In genomic region chr9:18855636-18856035, GRCh38 we compare ENCODE assay signal across 31 cellular contexts.
DNase-seq lines count a peak whose midpoint lies in the region; ATAC-seq and TF ChIP-seq lines count a peak whose summit lies in the region.
"Had no signal": no experiment of that assay in that cellular context is flagged by ENCODE, and none has a peak within 500 bp of the region (broad histone marks: within the 10 kb centered on the region; RNA-seq: fewer than 3 reads in every experiment).

No MANE protein-coding gene starts in this region.

- intact Hi-C loops in right cardiac atrium (cut with DNase I) = loop anchor here in 1 of 4 donors (10.0 kb wide), 1 partner anchor 201 kb away; no protein-coding TSS in a partner anchor

- no peak for TF ChIP-seq EP300 in suprapubic skin (IDR thresholded peaks at IDR 0.05)

- no peaks in the 10 kb centered on the region for H3K36me3 ChIP-seq in suprapubic skin
- H3K36me3 ChIP-seq: esophagus squamous epithelium, gastrocnemius medialis, HAP-1, left lung had no signal

- H3K27ac ChIP-seq in right cardiac atrium (ENCODE audit: low read length) = no peak overlapping the region
- peak overlapping the region; percentile 15 for H3K27ac ChIP-seq in suprapubic skin
- H3K27ac ChIP-seq: 22Rv1, gastrocnemius medialis, left lung had no signal

- no peak for TF ChIP-seq POLR2A in suprapubic skin (IDR thresholded peaks at IDR 0.05)

- CTCF ChIA-PET in activated CD8-positive, alpha-beta memory T cell treated with anti-CD3 and anti-CD28 coated beads, Interleukin-2, amount 10 ng/mL, durations not matched to agents 7 days and 5 days (lab: Charles Lee) = no interaction called here

- DNase-seq in DMS153 treated with DMSO at 0.1 percent for 48 hours (lab: John Stamatoyannopoulos, UW; ENCODE audit: unreplicated experiment) (peak; percentile 8), DMS153 (lab: John Stamatoyannopoulos, UW) (no peak), astrocyte of the hippocampus (ENCODE audit: low read depth, low spot score) (peak; percentile 74), right cardiac atrium (peak in 2 of 3 donors; percentile 25 to 57), suprapubic skin (ENCODE audit: low spot score in 2 of 2) (no peak), hypothalamus (lab: John Stamatoyannopoulos, UW) (no peak), 8988T (no peak)
- DNase-seq in activated CD8-positive, alpha-beta memory T cell treated with anti-CD3 and anti-CD28 coated beads, Interleukin-2, amount 10 ng/mL, durations not matched to agents 7 days and 5 days = no peak
- DNase-seq: activated CD4-positive, alpha-beta T cell treated with anti-CD3 and anti-CD28 coated beads, Interleukin-2, amount 10 ng/mL, durations not matched to agents 7 days and 5 days; activated naive CD4-positive, alpha-beta T cell treated with anti-CD3 and anti-CD28 coated beads, Interleukin-2, amount 10 ng/mL, durations not matched to agents 7 days and 5 days; activated T-cell treated with anti-CD3 and anti-CD28 coated beads, Interleukin-2, amount 50 U/mL, for 72 hours; caudate nucleus; DND-41; esophagus squamous epithelium; gastrocnemius medialis; IMR-90; left lung; naive thymus-derived CD4-positive, alpha-beta T cell; NCI-H1105; NCI-H2029 treated with DMSO at 0.1 percent for 48 hours; NCI-H510A; NK-92 treated with Interleukin-12 subunit alpha and Interleukin-12 subunit beta, amount 100 ng/mL, for 24 hours; PC-3; SHP77; stimulated activated CD4-positive, alpha-beta T cell treated with anti-CD3 and anti-CD28 coated beads, Interleukin-4, amount 100 ng/mL, for 1 hour; T1000 had no signal

- no peak for TF ChIP-seq CTCF in suprapubic skin (IDR thresholded peaks at IDR 0.05)

- no peaks in the 10 kb centered on the region for H3K36me3 Mint-ChIP-seq in activated CD8-positive, alpha-beta memory T cell treated with anti-CD3 and anti-CD28 coated beads, Interleukin-2, amount 10 ng/mL, durations not matched to agents 7 days and 5 days
- H3K36me3 Mint-ChIP-seq: activated naive CD4-positive, alpha-beta T cell treated with anti-CD3 and anti-CD28 coated beads, Interleukin-2, amount 10 ng/mL, durations not matched to agents 7 days and 5 days; CD14-positive monocyte; naive thymus-derived CD4-positive, alpha-beta T cell; WTC11 had no signal

- WGBS in right cardiac atrium = 21% methylated on average over 2 of the region's 2 CpGs
- WGBS in suprapubic skin = 28% methylated on average over 2 of the region's 2 CpGs

- H3K9me3 ChIP-seq in right cardiac atrium (ENCODE audit: control insufficient read depth, low read length) (no peaks in the 10 kb centered on the region), suprapubic skin (no peaks in the 10 kb centered on the region)
- H3K9me3 ChIP-seq: esophagus squamous epithelium, gastrocnemius medialis, HAP-1, left lung had no signal

- no peaks in the 10 kb centered on the region for H3K9me3 Mint-ChIP-seq in activated CD8-positive, alpha-beta memory T cell treated with anti-CD3 and anti-CD28 coated beads, Interleukin-2, amount 10 ng/mL, durations not matched to agents 7 days and 5 days (ENCODE audit: low read depth)
- H3K9me3 Mint-ChIP-seq: activated CD4-positive, alpha-beta T cell treated with anti-CD3 and anti-CD28 coated beads, Interleukin-2, amount 10 ng/mL, durations not matched to agents 7 days and 5 days; activated naive CD4-positive, alpha-beta T cell treated with anti-CD3 and anti-CD28 coated beads, Interleukin-2, amount 10 ng/mL, durations not matched to agents 7 days and 5 days; activated T-cell treated with anti-CD3 and anti-CD28 coated beads, Interleukin-2, amount 50 U/mL, for 72 hours; dendritic cell treated with granulocyte-macrophage colony-stimulating factor and Interleukin-4, amounts not matched to agents 40 ng/mL and 50 ng/mL, for 4 days; naive thymus-derived CD4-positive, alpha-beta T cell had no signal

- peak; percentile 92 to 93 for ATAC-seq in right cardiac atrium
- ATAC-seq in activated CD8-positive, alpha-beta memory T cell treated with anti-CD3 and anti-CD28 coated beads, Interleukin-2, amount 10 ng/mL, durations not matched to agents 7 days and 5 days = no peak
- ATAC-seq: activated T-cell treated with anti-CD3 and anti-CD28 coated beads, Interleukin-2, amount 50 U/mL, for 72 hours; gastrocnemius medialis; left lung; naive thymus-derived CD4-positive, alpha-beta T cell; PC-3; WTC11 had no signal

- H3K4me3 ChIP-seq in right cardiac atrium (ENCODE audit: low read length) = no peak overlapping the region
- no peak overlapping the region for H3K4me3 ChIP-seq in suprapubic skin
- H3K4me3 ChIP-seq: esophagus squamous epithelium, gastrocnemius medialis, HAP-1, left lung had no signal

- H3K4me1 ChIP-seq in right cardiac atrium (ENCODE audit: control insufficient read depth, insufficient read depth, low read length) = no peaks in the 10 kb centered on the region
- H3K4me1 ChIP-seq in suprapubic skin = no peaks in the 10 kb centered on the region
- H3K4me1 ChIP-seq: gastrocnemius medialis, left lung had no signal

- H3K27me3 ChIP-seq in right cardiac atrium (ENCODE audit: control insufficient read depth, insufficient read depth) (no peaks in the 10 kb centered on the region), suprapubic skin (no peaks in the 10 kb centered on the region)
- H3K27me3 ChIP-seq: esophagus squamous epithelium, gastrocnemius medialis, left lung had no signal

- H3K4me1 Mint-ChIP-seq in activated CD8-positive, alpha-beta memory T cell treated with anti-CD3 and anti-CD28 coated beads, Interleukin-2, amount 10 ng/mL, durations not matched to agents 7 days and 5 days = no peaks in the 10 kb centered on the region
- H3K4me1 Mint-ChIP-seq: activated CD4-positive, alpha-beta T cell treated with anti-CD3 and anti-CD28 coated beads, Interleukin-2, amount 10 ng/mL, durations not matched to agents 7 days and 5 days; activated naive CD4-positive, alpha-beta T cell treated with anti-CD3 and anti-CD28 coated beads, Interleukin-2, amount 10 ng/mL, durations not matched to agents 7 days and 5 days; CD14-positive monocyte; naive thymus-derived CD4-positive, alpha-beta T cell; WTC11 had no signal

- H3K4me3 Mint-ChIP-seq in activated CD8-positive, alpha-beta memory T cell treated with anti-CD3 and anti-CD28 coated beads, Interleukin-2, amount 10 ng/mL, durations not matched to agents 7 days and 5 days = no peak overlapping the region
- H3K4me3 Mint-ChIP-seq: activated CD4-positive, alpha-beta T cell treated with anti-CD3 and anti-CD28 coated beads, Interleukin-2, amount 10 ng/mL, durations not matched to agents 7 days and 5 days; activated naive CD4-positive, alpha-beta T cell treated with anti-CD3 and anti-CD28 coated beads, Interleukin-2, amount 10 ng/mL, durations not matched to agents 7 days and 5 days; activated T-cell treated with anti-CD3 and anti-CD28 coated beads, Interleukin-2, amount 50 U/mL, for 72 hours; CD14-positive monocyte; dendritic cell treated with granulocyte-macrophage colony-stimulating factor and Interleukin-4, amounts not matched to agents 40 ng/mL and 50 ng/mL, for 4 days; naive thymus-derived CD4-positive, alpha-beta T cell; WTC11 had no signal

- H3K27ac Mint-ChIP-seq in activated CD8-positive, alpha-beta memory T cell treated with anti-CD3 and anti-CD28 coated beads, Interleukin-2, amount 10 ng/mL, durations not matched to agents 7 days and 5 days = no peak overlapping the region
- H3K27ac Mint-ChIP-seq: activated CD4-positive, alpha-beta T cell treated with anti-CD3 and anti-CD28 coated beads, Interleukin-2, amount 10 ng/mL, durations not matched to agents 7 days and 5 days; activated naive CD4-positive, alpha-beta T cell treated with anti-CD3 and anti-CD28 coated beads, Interleukin-2, amount 10 ng/mL, durations not matched to agents 7 days and 5 days; activated T-cell treated with anti-CD3 and anti-CD28 coated beads, Interleukin-2, amount 50 U/mL, for 72 hours; CD14-positive monocyte; dendritic cell treated with granulocyte-macrophage colony-stimulating factor and Interleukin-4, amounts not matched to agents 40 ng/mL and 50 ng/mL, for 4 days; naive thymus-derived CD4-positive, alpha-beta T cell; WTC11 had no signal

- peaks cover 7% of the 10 kb centered on the region for H3K27me3 Mint-ChIP-seq in activated CD8-positive, alpha-beta memory T cell treated with anti-CD3 and anti-CD28 coated beads, Interleukin-2, amount 10 ng/mL, durations not matched to agents 7 days and 5 days
- H3K27me3 Mint-ChIP-seq: dendritic cell treated with granulocyte-macrophage colony-stimulating factor and Interleukin-4, amounts not matched to agents 40 ng/mL and 50 ng/mL, for 4 days had no signal

Comparison
In these comparisons a context has a peak if more than half of its experiments do, and no peak if none do; other contexts are left out.
1. DNase-seq: peak in DMS153 treated with DMSO at 0.1 percent for 48 hours (single experiment), astrocyte of the hippocampus (single experiment) and right cardiac atrium (2 of 3); none in DMS153 (single experiment), suprapubic skin (0 of 2), activated CD8-positive, alpha-beta memory T cell treated with anti-CD3 and anti-CD28 coated beads, Interleukin-2, amount 10 ng/mL, durations not matched to agents 7 days and 5 days (single experiment), hypothalamus (0 of 51) and 8988T (single experiment).